ENCODE assay signal across 1 cellular context in the genomic region with DNA sequence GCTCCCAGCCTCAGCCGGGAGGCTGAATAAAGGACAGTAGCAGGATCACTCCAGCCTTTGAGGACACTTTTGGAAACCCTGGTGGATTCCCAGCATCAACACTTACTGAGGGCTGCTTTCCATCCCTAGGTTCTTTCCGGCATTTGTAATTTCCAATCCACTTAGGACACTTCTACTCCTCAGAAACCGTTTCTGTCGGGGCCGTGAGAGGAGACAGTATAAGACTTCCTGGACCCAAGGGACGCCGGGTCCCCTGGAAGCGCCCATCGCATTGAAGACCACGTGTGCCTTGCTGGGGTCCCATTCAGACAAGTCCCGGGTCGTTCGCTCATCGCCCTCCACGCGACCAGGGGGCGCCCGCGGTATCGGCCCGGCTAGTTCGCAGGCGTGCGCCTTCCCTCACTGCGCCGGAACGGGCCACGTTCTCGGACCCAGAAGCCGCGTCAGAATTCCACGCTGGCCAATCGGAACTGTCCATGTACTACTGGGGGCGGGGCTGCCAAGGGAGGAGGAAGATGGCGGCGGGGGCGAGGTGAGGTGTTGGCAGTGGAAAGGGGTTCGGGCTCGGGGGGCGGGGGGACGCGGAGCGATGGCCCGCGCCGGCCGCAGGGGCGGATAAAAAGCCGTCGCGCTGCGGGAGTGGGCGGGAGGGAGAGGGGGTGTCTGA.
TF ChIP-seq lines count a peak whose summit lies in the region.

A gene (plus strand): TSS at position 479 of the 667 bp plus-strand sequence. CDS start 202 bp downstream, outside the sequence.

TF ChIP-seq in HepG2, 621 proteins besides CTCF, POLR2A, EP300 and RAD21 (continued from another document and continues in another):
- peak; percentile 70 for TF ChIP-seq GABPA (IDR thresholded peaks at IDR 0.05; ENCODE audit: low read depth, low read length)
- TF ChIP-seq GABPA (CRISPR knock-in tag; IDR thresholded peaks at IDR 0.05; ENCODE audit: low read depth) = peak; percentile 90
- TF ChIP-seq TP53 (CRISPR knock-in tag; conservative IDR thresholded peaks at IDR 0.05) = no peak
- no peak for TF ChIP-seq ZNF850 (CRISPR knock-in tag; conservative IDR thresholded peaks at IDR 0.05)
- peak; percentile 83 for TF ChIP-seq ZNF598 (CRISPR knock-in tag; IDR thresholded peaks at IDR 0.05; ENCODE audit: borderline replicate concordance)
- TF ChIP-seq ZNF350 (CRISPR knock-in tag; IDR thresholded peaks at IDR 0.05; ENCODE audit: borderline replicate concordance, low read depth) = peak; percentile 98
- TF ChIP-seq ZNF510 (CRISPR knock-in tag; IDR thresholded peaks at IDR 0.05; ENCODE audit: low read depth) = no peak
- TF ChIP-seq GPN1 (CRISPR knock-in tag; IDR thresholded peaks at IDR 0.05; ENCODE audit: borderline replicate concordance) = no peak
- TF ChIP-seq, protein P1, sequence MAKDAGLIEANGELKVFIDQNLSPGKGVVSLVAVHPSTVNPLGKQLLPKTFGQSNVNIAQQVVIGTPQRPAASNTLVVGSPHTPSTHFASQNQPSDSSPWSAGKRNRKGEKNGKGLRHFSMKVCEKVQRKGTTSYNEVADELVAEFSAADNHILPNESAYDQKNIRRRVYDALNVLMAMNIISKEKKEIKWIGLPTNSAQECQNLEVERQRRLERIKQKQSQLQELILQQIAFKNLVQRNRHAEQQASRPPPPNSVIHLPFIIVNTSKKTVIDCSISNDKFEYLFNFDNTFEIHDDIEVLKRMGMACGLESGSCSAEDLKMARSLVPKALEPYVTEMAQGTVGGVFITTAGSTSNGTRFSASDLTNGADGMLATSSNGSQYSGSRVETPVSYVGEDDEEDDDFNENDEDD (CRISPR knock-in tag; IDR thresholded peaks at IDR 0.05; ENCODE audit: borderline replicate concordance) = peak; percentile 68; the same call in 1 of the 2 replicates
- TF ChIP-seq, protein P2, sequence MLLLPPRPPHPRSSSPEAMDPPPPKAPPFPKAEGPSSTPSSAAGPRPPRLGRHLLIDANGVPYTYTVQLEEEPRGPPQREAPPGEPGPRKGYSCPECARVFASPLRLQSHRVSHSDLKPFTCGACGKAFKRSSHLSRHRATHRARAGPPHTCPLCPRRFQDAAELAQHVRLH (CRISPR knock-in tag; IDR thresholded peaks at IDR 0.05; ENCODE audit: borderline replicate concordance, low read depth) = peak; percentile 94; the same call in 1 of the 2 replicates
- peak; percentile 98 for TF ChIP-seq HDAC1 (CRISPR knock-in tag; IDR thresholded peaks at IDR 0.05)
- TF ChIP-seq ZSCAN20 (CRISPR knock-in tag; IDR thresholded peaks at IDR 0.05; ENCODE audit: borderline replicate concordance) = no peak
- TF ChIP-seq, protein P3, sequence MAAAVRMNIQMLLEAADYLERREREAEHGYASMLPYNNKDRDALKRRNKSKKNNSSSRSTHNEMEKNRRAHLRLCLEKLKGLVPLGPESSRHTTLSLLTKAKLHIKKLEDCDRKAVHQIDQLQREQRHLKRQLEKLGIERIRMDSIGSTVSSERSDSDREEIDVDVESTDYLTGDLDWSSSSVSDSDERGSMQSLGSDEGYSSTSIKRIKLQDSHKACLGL (CRISPR knock-in tag; IDR thresholded peaks at IDR 0.05) = peak; percentile 91; the same call in 1 of the 2 replicates
- TF ChIP-seq REPIN1 (CRISPR knock-in tag; IDR thresholded peaks at IDR 0.05; ENCODE audit: borderline replicate concordance, low read depth) = peak; percentile 98
- TF ChIP-seq NFE2L1 (CRISPR knock-in tag; IDR thresholded peaks at IDR 0.05; ENCODE audit: borderline replicate concordance) = no peak
- TF ChIP-seq PITX1 (CRISPR knock-in tag; IDR thresholded peaks at IDR 0.05) = peak; percentile 41; the same call in 1 of the 2 replicates
- peak; percentile 79 for TF ChIP-seq FOXO1 (CRISPR knock-in tag; IDR thresholded peaks at IDR 0.05)
- TF ChIP-seq RORA (CRISPR knock-in tag; IDR thresholded peaks at IDR 0.05) = no peak
- peak; percentile 94 for TF ChIP-seq THAP11 (CRISPR knock-in tag; IDR thresholded peaks at IDR 0.05)
- peak; percentile 91; the same call in 1 of the 2 replicates for TF ChIP-seq ZNF552 (CRISPR knock-in tag; IDR thresholded peaks at IDR 0.05; ENCODE audit: borderline replicate concordance)
- no peak for TF ChIP-seq NKX3-1 (CRISPR knock-in tag; IDR thresholded peaks at IDR 0.05)
- no peak for TF ChIP-seq NFIB (CRISPR knock-in tag; IDR thresholded peaks at IDR 0.05; ENCODE audit: borderline replicate concordance)
- no peak; the same call in 1 of the 2 replicates for TF ChIP-seq CHD4 (IDR thresholded peaks at IDR 0.05; ENCODE audit: borderline replicate concordance, low read length)
- TF ChIP-seq KDM6A (CRISPR knock-in tag; IDR thresholded peaks at IDR 0.05; ENCODE audit: low read depth) = no peak
- no peak for TF ChIP-seq SETDB1 (CRISPR knock-in tag; IDR thresholded peaks at IDR 0.05; ENCODE audit: borderline replicate concordance)
- no peak for TF ChIP-seq NFIC (IDR thresholded peaks at IDR 0.05; ENCODE audit: low read length)
- TF ChIP-seq, protein P4, sequence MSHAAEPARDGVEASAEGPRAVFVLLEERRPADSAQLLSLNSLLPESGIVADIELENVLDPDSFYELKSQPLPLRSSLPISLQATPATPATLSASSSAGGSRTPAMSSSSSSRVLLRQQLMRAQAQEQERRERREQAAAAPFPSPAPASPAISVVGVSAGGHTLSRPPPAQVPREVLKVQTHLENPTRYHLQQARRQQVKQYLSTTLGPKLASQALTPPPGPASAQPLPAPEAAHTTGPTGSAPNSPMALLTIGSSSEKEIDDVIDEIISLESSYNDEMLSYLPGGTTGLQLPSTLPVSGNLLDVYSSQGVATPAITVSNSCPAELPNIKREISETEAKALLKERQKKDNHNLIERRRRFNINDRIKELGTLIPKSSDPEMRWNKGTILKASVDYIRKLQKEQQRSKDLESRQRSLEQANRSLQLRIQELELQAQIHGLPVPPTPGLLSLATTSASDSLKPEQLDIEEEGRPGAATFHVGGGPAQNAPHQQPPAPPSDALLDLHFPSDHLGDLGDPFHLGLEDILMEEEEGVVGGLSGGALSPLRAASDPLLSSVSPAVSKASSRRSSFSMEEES (CRISPR knock-in tag; IDR thresholded peaks at IDR 0.05) = no peak
- no peak; the same call in 1 of the 2 replicates for TF ChIP-seq ZNF776 (CRISPR knock-in tag; IDR thresholded peaks at IDR 0.05)
- no peak for TF ChIP-seq SOX6 (IDR thresholded peaks at IDR 0.05)
- peak; percentile 79 for TF ChIP-seq SOX6 (CRISPR knock-in tag; IDR thresholded peaks at IDR 0.05)
- TF ChIP-seq, protein P5, sequence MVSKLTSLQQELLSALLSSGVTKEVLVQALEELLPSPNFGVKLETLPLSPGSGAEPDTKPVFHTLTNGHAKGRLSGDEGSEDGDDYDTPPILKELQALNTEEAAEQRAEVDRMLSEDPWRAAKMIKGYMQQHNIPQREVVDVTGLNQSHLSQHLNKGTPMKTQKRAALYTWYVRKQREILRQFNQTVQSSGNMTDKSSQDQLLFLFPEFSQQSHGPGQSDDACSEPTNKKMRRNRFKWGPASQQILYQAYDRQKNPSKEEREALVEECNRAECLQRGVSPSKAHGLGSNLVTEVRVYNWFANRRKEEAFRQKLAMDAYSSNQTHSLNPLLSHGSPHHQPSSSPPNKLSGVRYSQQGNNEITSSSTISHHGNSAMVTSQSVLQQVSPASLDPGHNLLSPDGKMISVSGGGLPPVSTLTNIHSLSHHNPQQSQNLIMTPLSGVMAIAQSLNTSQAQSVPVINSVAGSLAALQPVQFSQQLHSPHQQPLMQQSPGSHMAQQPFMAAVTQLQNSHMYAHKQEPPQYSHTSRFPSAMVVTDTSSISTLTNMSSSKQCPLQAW (CRISPR knock-in tag; IDR thresholded peaks at IDR 0.05) = peak; percentile 95
- no peak; the same call in 1 of the 2 replicates for TF ChIP-seq REL (CRISPR knock-in tag; conservative IDR thresholded peaks at IDR 0.05)
- TF ChIP-seq, protein P6, sequence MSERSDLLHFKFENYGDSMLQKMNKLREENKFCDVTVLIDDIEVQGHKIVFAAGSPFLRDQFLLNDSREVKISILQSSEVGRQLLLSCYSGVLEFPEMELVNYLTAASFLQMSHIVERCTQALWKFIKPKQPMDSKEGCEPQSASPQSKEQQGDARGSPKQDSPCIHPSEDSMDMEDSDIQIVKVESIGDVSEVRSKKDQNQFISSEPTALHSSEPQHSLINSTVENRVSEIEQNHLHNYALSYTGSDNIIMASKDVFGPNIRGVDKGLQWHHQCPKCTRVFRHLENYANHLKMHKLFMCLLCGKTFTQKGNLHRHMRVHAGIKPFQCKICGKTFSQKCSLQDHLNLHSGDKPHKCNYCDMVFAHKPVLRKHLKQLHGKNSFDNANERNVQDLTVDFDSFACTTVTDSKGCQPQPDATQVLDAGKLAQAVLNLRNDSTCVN (CRISPR knock-in tag; IDR thresholded peaks at IDR 0.05; ENCODE audit: borderline replicate concordance) = peak; percentile 79; the same call in 1 of the 2 replicates
- no peak for TF ChIP-seq HNRNPL (IDR thresholded peaks at IDR 0.05; ENCODE audit: low read depth, low read length)
- no peak for TF ChIP-seq ZNF235 (CRISPR knock-in tag; IDR thresholded peaks at IDR 0.05; ENCODE audit: borderline replicate concordance)
- TF ChIP-seq FOXP1 (IDR thresholded peaks at IDR 0.05) = no peak
- no peak for TF ChIP-seq FOXP1 (CRISPR knock-in tag; IDR thresholded peaks at IDR 0.05)
- no peak for TF ChIP-seq HHEX (CRISPR knock-in tag; IDR thresholded peaks at IDR 0.05)
- peak; percentile 83 for TF ChIP-seq RBFOX2 (IDR thresholded peaks at IDR 0.05; ENCODE audit: low read depth, low read length)
- TF ChIP-seq MYC (CRISPR knock-in tag; IDR thresholded peaks at IDR 0.05; ENCODE audit: borderline replicate concordance) = peak; percentile 98
- peak; percentile 62; the same call in 1 of the 2 replicates for TF ChIP-seq ZNF160 (CRISPR knock-in tag; IDR thresholded peaks at IDR 0.05)
- TF ChIP-seq KLF9 (CRISPR knock-in tag; IDR thresholded peaks at IDR 0.05; ENCODE audit: low read depth) = no peak
- TF ChIP-seq, protein P7, sequence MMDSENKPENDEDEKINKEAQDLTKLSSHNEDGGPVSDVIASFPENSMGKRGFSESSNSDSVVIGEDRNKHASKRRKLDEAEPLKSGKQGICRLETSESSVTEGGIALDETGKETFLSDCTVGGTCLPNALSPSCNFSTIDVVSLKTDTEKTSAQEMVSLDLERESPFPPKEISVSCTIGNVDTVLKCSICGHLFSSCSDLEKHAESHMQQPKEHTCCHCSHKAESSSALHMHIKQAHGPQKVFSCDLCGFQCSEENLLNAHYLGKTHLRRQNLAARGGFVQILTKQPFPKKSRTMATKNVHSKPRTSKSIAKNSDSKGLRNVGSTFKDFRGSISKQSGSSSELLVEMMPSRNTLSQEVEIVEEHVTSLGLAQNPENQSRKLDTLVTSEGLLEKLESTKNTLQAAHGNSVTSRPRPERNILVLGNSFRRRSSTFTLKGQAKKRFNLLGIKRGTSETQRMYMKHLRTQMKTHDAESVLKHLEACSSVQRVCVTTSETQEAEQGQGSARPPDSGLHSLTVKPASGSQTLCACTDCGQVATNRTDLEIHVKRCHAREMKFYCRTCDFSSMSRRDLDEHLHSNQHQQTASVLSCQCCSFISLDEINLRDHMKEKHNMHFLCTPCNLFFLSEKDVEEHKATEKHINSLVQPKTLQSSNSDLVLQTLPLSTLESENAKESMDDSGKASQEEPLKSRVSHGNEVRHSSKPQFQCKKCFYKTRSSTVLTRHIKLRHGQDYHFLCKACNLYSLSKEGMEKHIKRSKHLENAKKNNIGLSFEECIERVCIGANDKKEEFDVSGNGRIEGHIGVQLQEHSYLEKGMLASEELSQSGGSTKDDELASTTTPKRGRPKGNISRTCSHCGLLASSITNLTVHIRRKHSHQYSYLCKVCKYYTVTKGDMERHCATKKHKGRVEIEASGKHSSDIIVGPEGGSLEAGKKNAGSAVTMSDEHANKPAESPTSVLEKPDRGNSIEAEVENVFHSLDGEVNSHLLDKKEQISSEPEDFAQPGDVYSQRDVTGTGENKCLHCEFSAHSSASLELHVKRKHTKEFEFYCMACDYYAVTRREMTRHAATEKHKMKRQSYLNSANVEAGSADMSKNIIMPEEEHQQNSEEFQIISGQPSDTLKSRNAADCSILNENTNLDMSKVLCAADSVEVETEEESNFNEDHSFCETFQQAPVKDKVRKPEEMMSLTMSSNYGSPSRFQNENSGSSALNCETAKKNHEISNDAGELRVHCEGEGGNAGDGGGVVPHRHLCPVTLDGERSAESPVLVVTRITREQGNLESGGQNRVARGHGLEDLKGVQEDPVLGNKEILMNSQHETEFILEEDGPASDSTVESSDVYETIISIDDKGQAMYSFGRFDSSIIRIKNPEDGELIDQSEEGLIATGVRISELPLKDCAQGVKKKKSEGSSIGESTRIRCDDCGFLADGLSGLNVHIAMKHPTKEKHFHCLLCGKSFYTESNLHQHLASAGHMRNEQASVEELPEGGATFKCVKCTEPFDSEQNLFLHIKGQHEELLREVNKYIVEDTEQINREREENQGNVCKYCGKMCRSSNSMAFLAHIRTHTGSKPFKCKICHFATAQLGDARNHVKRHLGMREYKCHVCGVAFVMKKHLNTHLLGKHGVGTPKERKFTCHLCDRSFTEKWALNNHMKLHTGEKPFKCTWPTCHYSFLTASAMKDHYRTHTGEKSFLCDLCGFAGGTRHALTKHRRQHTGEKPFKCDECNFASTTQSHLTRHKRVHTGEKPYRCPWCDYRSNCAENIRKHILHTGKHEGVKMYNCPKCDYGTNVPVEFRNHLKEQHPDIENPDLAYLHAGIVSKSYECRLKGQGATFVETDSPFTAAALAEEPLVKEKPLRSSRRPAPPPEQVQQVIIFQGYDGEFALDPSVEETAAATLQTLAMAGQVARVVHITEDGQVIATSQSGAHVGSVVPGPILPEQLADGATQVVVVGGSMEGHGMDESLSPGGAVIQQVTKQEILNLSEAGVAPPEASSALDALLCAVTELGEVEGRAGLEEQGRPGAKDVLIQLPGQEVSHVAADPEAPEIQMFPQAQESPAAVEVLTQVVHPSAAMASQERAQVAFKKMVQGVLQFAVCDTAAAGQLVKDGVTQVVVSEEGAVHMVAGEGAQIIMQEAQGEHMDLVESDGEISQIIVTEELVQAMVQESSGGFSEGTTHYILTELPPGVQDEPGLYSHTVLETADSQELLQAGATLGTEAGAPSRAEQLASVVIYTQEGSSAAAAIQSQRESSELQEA (CRISPR knock-in tag; IDR thresholded peaks at IDR 0.05; ENCODE audit: not compliant biosample characterization) = peak; percentile 88
- TF ChIP-seq RBAK (CRISPR knock-in tag; IDR thresholded peaks at IDR 0.05) = no peak
- no peak for TF ChIP-seq ZNF446 (CRISPR knock-in tag; IDR thresholded peaks at IDR 0.05)
- TF ChIP-seq, protein P8, sequence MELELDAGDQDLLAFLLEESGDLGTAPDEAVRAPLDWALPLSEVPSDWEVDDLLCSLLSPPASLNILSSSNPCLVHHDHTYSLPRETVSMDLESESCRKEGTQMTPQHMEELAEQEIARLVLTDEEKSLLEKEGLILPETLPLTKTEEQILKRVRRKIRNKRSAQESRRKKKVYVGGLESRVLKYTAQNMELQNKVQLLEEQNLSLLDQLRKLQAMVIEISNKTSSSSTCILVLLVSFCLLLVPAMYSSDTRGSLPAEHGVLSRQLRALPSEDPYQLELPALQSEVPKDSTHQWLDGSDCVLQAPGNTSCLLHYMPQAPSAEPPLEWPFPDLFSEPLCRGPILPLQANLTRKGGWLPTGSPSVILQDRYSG (CRISPR knock-in tag; IDR thresholded peaks at IDR 0.05) = no peak
- peak; percentile 79 for TF ChIP-seq TBX2 (CRISPR knock-in tag; IDR thresholded peaks at IDR 0.05; ENCODE audit: borderline replicate concordance)
- 0 out of 2 replicates have a peak, but pooled peaks have one; percentile 15 for TF ChIP-seq ZNF17 (CRISPR knock-in tag; IDR thresholded peaks at IDR 0.05)
- TF ChIP-seq CENPX (CRISPR knock-in tag; IDR thresholded peaks at IDR 0.05) = no peak
- no peak for TF ChIP-seq ZNF251 (CRISPR knock-in tag; IDR thresholded peaks at IDR 0.05)
